In the genomic region with DNA sequence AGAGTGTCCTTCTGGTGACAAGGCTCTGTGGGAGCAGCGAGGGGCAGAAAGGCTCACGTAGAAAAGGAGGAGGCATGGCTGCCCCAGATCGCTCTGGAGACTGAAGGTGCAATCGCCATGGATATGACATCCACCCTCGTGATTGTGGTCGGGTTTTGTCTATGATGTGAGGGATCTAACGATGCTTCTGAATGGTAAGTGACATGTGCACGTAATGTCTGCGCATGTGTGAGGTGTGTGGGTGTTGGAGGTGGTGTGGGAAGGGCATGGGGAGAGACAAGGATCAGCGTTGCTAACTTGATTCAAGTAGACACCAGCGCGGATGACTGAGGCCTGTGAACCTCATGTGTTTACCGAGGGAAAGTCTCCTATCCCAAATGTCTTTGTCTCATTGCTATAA, we compare ENCODE assay signal across 35 cellular contexts. TPM values are rescaled to one million over a fixed set of nuclear protein-coding genes. Genes with fewer than 3 reads are reported as not detected.
"Had no signal": no experiment of that assay in that cellular context is flagged by ENCODE, and none has a peak within 500 bp of the region (broad histone marks: within the 10 kb centered on the region; RNA-seq: fewer than 3 reads in every experiment).

No MANE protein-coding gene starts in this region.

- H3K27me3 ChIP-seq: SJCRH30 had no signal

- H2AFZ ChIP-seq: PC-9 had no signal

- H3K4me3 ChIP-seq: PC-9, SJCRH30, SK-N-MC had no signal

- DNase-seq: Karpas-422, MM.1S, NCI-H1048, NCI-H1092 treated with DMSO at 0.1 percent for 48 hours, NCI-H1105 treated with DMSO at 0.1 percent for 48 hours, NCI-H1417 treated with DMSO at 0.1 percent for 48 hours, NCI-H1436 treated with DMSO at 0.1 percent for 48 hours, NCI-H1694 treated with DMSO at 0.1 percent for 48 hours, NCI-H187 treated with DMSO at 0.1 percent for 48 hours, NCI-H2029, NCI-H2081, NCI-H2171 treated with DMSO at 0.1 percent for 48 hours, NCI-H2227 treated with DMSO at 0.1 percent for 48 hours, NCI-H345, NCI-H446, NCI-H510A treated with DMSO at 0.1 percent for 48 hours, NCI-H524 treated with DMSO at 0.1 percent for 48 hours, NCI-H526 treated with DMSO at 0.1 percent for 48 hours, NCI-H748 treated with DMSO at 0.1 percent for 48 hours, NCI-H82, PC-9, SHP77, SIG-M5, SJCRH30, T-cell had no signal

- H3K4me2 ChIP-seq: KMS-11, PC-9 had no signal

- H3K9ac ChIP-seq: KMS-11 had no signal

- H3K4me1 ChIP-seq: SJCRH30 had no signal

- H3K27ac ChIP-seq: KMS-11, PC-9, RWPE1, SJCRH30, SK-N-MC had no signal

- ATAC-seq: Panc1, Right ventricle myocardium inferior, SK-N-SH treated with all-trans-retinoic acid at 6 μM for 48 hours, T-cell had no signal

- H3K9me3 ChIP-seq: SJCRH30 had no signal

- H3K36me3 ChIP-seq: SJCRH30 had no signal

RNA-seq across cellular contexts. Expression of a gene that starts 20.2 kb away (rescaled TPM):
- total RNA-seq: LHCN-M2, NCI-H460, OCI-LY7, PC-9, RPMI7951, T-cell had no signal
